1 cellular context compared by ENCODE assay signal in genomic region chr13:24118576-24118975, GRCh38.
TF ChIP-seq lines count a peak whose summit lies in the region.

No MANE protein-coding gene starts in this region.

TF ChIP-seq in GM23338, 12 proteins besides CTCF, POLR2A, EP300 and RAD21 (continued from another document):
- no peak for TF ChIP-seq EZH2phosphoT487 (IDR thresholded peaks at IDR 0.05; ENCODE audit: unreplicated experiment)
- TF ChIP-seq EZH2 (IDR thresholded peaks at IDR 0.05; ENCODE audit: low read depth, unreplicated experiment) = no peak
- TF ChIP-seq ETS1 (IDR thresholded peaks at IDR 0.05) = no peak
- TF ChIP-seq STAT1 (IDR thresholded peaks at IDR 0.05; ENCODE audit: unreplicated experiment) = no peak
- TF ChIP-seq ZNF331 (CRISPR knock-in tag; IDR thresholded peaks at IDR 0.05; ENCODE audit: low read depth) = no peak
- TF ChIP-seq REST (IDR thresholded peaks at IDR 0.05; ENCODE audit: unreplicated experiment) = no peak
- no peak for TF ChIP-seq POLR2AphosphoS5 (IDR thresholded peaks at IDR 0.05; ENCODE audit: low read depth)
